Comparison of ENCODE assay signal across 4 cellular contexts in genomic region chr2:24088960-24089359, GRCh38. TPM values are rescaled to one million over a fixed set of nuclear protein-coding genes. Genes with fewer than 3 reads are reported as not detected.
"Had no signal": no experiment of that assay in that cellular context is flagged by ENCODE, and none has a peak within 500 bp of the region (broad histone marks: within the 10 kb centered on the region; RNA-seq: fewer than 3 reads in every experiment).

No MANE protein-coding gene starts in this region.

RNA-seq across cellular contexts. Expression of gene PFN4, which starts 34.2 kb away (rescaled TPM):
- total RNA-seq: mucosa of descending colon, osteoblast, smooth muscle cell, vagina had no signal
